Comparison of ENCODE assay signal across 9 cellular contexts in the genomic region with DNA sequence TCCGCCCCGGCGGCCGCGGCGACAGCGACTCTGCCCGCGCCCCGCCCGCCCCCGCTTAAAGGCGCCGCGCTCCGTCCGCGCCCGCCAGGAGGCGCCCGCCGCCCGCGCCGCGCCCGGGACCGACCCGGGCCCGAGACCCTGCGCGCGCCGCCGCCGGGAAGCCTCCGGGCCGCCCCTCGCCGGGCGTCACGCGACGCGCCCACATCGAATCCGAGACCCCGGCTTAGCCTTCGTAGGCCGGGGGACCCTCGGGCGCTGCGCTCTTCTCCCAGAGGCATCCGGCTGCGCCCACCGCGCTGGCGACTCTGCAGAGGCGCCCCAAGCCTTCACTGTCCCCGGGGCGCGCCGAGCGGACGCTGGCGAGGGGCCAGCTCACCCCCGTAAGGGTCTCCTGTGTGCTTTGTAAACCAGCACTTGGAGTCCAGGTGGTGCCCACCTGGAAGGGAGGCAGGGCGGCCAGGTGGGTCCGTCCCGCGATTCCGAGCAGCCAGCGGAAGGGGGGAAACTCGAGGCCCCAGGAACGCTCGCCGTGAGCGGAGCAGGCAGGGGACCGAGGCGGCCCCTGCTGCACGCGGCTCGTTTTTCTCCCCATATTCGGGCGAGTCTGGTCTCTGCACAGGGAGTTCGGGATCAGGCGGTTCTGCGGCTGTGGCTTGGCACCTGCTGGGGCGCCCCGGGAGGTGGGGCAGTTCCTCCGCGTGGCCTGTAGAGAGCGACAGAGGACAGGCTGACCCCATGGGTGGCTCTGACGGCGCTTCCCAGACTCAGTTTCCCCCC. TPM values are rescaled to one million over a fixed set of nuclear protein-coding genes. Genes with fewer than 3 reads are reported as not detected.
A peak's percentile ranks its signal among the peaks of the same experiment; 100 is the strongest.
DNase-seq lines count a peak whose midpoint lies in the region; ATAC-seq and TF ChIP-seq lines count a peak whose summit lies in the region.
"Had no signal": no experiment of that assay in that cellular context is flagged by ENCODE, and none has a peak within 500 bp of the region (broad histone marks: within the 10 kb centered on the region; RNA-seq: fewer than 3 reads in every experiment).

No MANE protein-coding gene starts in this region.

- 0 to 1% (median 0%) methylated on average over 38 to 95 of the region's 95 CpGs for WGBS in ovary, 3 donors

- no peak for TF ChIP-seq POLR2A in ovary (IDR thresholded peaks at IDR 0.05)

- TF ChIP-seq EP300 in ovary (IDR thresholded peaks at IDR 0.05): no peak

- H3K27ac ChIP-seq in HUES6 (ENCODE audit: low read depth, low read length) (no peak overlapping the region), RWPE2 (ENCODE audit: poor library complexity, severe bottlenecking) (no peak overlapping the region), ovary (no peak overlapping the region)

- H3K9ac ChIP-seq in HUES6 (ENCODE audit: low read length): no peak overlapping the region

- H3K9me3 ChIP-seq in HUES6 (ENCODE audit: control insufficient read depth, insufficient read depth, low read depth, low read length) (no peaks in the 10 kb centered on the region), RWPE2 (ENCODE audit: severe bottlenecking) (no peaks in the 10 kb centered on the region), ovary (no peaks in the 10 kb centered on the region)

- H3K4me1 ChIP-seq in HUES6 (ENCODE audit: control insufficient read depth, insufficient read depth, low read length) (peaks cover 5% of the 10 kb centered on the region; the same call in 1 of the 2 replicates), RWPE2 (ENCODE audit: insufficient read depth, poor library complexity, severe bottlenecking) (no peaks in the 10 kb centered on the region), ovary (ENCODE audit: insufficient read depth) (peaks cover 3% of the 10 kb centered on the region)

- H3K36me3 ChIP-seq in HUES6 (ENCODE audit: control insufficient read depth, insufficient read depth, low read length) (no peaks in the 10 kb centered on the region), RWPE2 (ENCODE audit: low read depth) (no peaks in the 10 kb centered on the region), ovary (no peaks in the 10 kb centered on the region)

- peaks cover 24% of the 10 kb centered on the region for H3K27me3 ChIP-seq in HUES6 (ENCODE audit: control insufficient read depth, insufficient read depth, low read length)
- no peaks in the 10 kb centered on the region for H3K27me3 ChIP-seq in RWPE2 (ENCODE audit: insufficient read depth, poor library complexity, severe bottlenecking)
- no peaks in the 10 kb centered on the region for H3K27me3 ChIP-seq in ovary

- DNase-seq in NCI-H1694 treated with DMSO at 0.1 percent for 48 hours (lab: John Stamatoyannopoulos, UW) (peak; percentile 17), NCI-H1694 (lab: John Stamatoyannopoulos, UW) (no peak), RWPE2 (ENCODE audit: low spot score) (no peak), Right ventricle myocardium superior (peak; percentile 84), ovary (peak in 2 of 5 donors; percentile 53 to 55), ureter (ENCODE audit: low spot score) (peak; percentile 68)
- DNase-seq in activated naive CD4-positive, alpha-beta T cell treated with anti-CD3 and anti-CD28 coated beads, Interleukin-2, amount 50 U/mL, for 16 hours: peak; percentile 70

- ATAC-seq in RWPE2 (ENCODE audit: low read depth) (peak; percentile 29), Right ventricle myocardium superior (ENCODE audit: poor library complexity) (peak; percentile 67)

- intact Hi-C loops in Right ventricle myocardium superior (cut with DNase I): no loop called here
- intact Hi-C loops in ovary (cut with DNase I): loop anchor here in 1 of 4 donors (5.0 kb wide), 1 partner anchor 39 kb away; no protein-coding TSS in a partner anchor

- TF ChIP-seq CTCF in RWPE2 (IDR thresholded peaks at IDR 0.05; ENCODE audit: poor library complexity, severe bottlenecking) (peak; percentile 56), ovary (IDR thresholded peaks at IDR 0.05) (no peak)

- H3K4me3 ChIP-seq in HUES6 (ENCODE audit: low read depth, low read length) (peak overlapping the region; percentile 69), RWPE2 (ENCODE audit: severe bottlenecking) (peak overlapping the region; percentile 40), ovary (peak overlapping the region; percentile 53)

RNA-seq across cellular contexts. Expression of a gene that starts 0.4 kb away (rescaled TPM):
- total RNA-seq in Right ventricle myocardium superior: 26.7 TPM
- total RNA-seq in ovary: 10 to 100 TPM in 5 of 7 donors, 1 to 10 TPM in 2; 5.8 to 26.9 (median 13.7) TPM
- polyA plus RNA-seq in ovary: 10 to 100 TPM in 1 of 2 donors, 1 to 10 TPM in 1; 2.0 to 10.5 TPM
- total RNA-seq in ureter: 25.7 TPM

RNA-seq across cellular contexts. Expression of a gene that starts 3.4 kb away (rescaled TPM):
- total RNA-seq in Right ventricle myocardium superior (not detected), ovary (under 1 TPM in 1 of 7 donors, not detected in 6; 0.08 TPM), ureter (not detected)
- polyA plus RNA-seq in ovary: under 1 TPM in 1 of 2 donors, not detected in 1; 0.07 TPM

RNA-seq across cellular contexts. Expression of a gene that starts 17.5 kb away (rescaled TPM):
- total RNA-seq in Right ventricle myocardium superior (59.1 TPM), ovary (100 to 1,000 TPM in 2 of 7 donors, 10 to 100 TPM in 5; 22.3 to 112 (median 49.9) TPM), ureter (138 TPM)
- polyA plus RNA-seq in ovary: 10 to 100 TPM in 1 of 2 donors, 1 to 10 TPM in 1; 2.1 to 67.9 TPM

RNA-seq across cellular contexts. Expression of a gene that starts 25.4 kb away (rescaled TPM):
- total RNA-seq in Right ventricle myocardium superior: 1.9 TPM
- total RNA-seq in ovary: 1 to 10 TPM in 4 of 7 donors, under 1 TPM in 3; 0.12 to 5.1 (median 1.0) TPM
- under 1 TPM; 0.32 to 0.82 TPM for polyA plus RNA-seq in ovary
- 1.3 TPM for total RNA-seq in ureter
- total RNA-seq: subcutaneous adipose tissue had no signal

RNA-seq across cellular contexts. Expression of a gene that starts 32.1 kb away (rescaled TPM):
- total RNA-seq in Right ventricle myocardium superior: 2.7 TPM
- total RNA-seq in ovary: 1 to 10 TPM in 3 of 7 donors, under 1 TPM in 2, not detected in 2; 0.57 to 6.5 (median 1.5) TPM
- polyA plus RNA-seq in ovary: 1 to 10 TPM in 1 of 2 donors, not detected in 1; 1.1 TPM
- total RNA-seq in ureter: 3.6 TPM

Comparison
In these comparisons a context has a peak if more than half of its experiments do, and no peak if none do; other contexts are left out.
1. DNase-seq: peak in NCI-H1694 treated with DMSO at 0.1 percent for 48 hours (single experiment), activated naive CD4-positive, alpha-beta T cell treated with anti-CD3 and anti-CD28 coated beads, Interleukin-2, amount 50 U/mL, for 16 hours (single experiment), Right ventricle myocardium superior (single experiment) and ureter (single experiment); none in NCI-H1694 (single experiment) and RWPE2 (single experiment).
2. Peak in every context shown above with its lines, with median percentiles within 50 percentile points of each other: H3K4me3 ChIP-seq.